21 cellular contexts compared by ENCODE assay signal in the genomic region with DNA sequence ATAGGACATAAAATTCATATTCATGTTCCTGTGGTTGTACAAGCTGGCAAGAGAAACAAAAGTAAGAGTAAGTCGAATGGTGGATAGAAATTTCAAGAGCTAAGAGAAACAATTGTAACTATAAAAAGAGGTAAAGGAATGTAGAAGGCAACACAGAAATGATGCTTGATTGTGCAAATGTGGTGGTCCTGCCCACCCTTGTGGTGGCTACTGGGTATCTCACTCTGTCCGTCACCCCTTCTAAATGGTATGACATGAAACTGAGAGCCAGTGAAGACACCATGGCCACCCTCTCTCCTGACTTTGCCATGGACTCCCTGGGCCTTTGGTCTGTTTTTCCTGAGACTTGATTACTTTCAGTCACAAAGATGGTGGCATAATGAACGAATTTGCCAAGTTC.
DNase-seq lines count a peak whose midpoint lies in the region; ATAC-seq, FAIRE-seq and TF ChIP-seq lines count a peak whose summit lies in the region.
"Had no signal": no experiment of that assay in that cellular context is flagged by ENCODE, and none has a peak within 500 bp of the region (broad histone marks: within the 10 kb centered on the region; RNA-seq: fewer than 3 reads in every experiment).

No MANE protein-coding gene starts in this region.

- no peaks in the 10 kb centered on the region for H3K27me3 ChIP-seq in neural progenitor cell
- H3K27me3 ChIP-seq in gastroesophageal sphincter, result no peaks in the 10 kb centered on the region
- H3K27me3 ChIP-seq: BLaER1 treated with 17β-estradiol and CSF1 and Interleukin-3, amounts not matched to agents 10 nM and 100 nM; suprapubic skin had no signal

- TF ChIP-seq POLR2A in H54 (IDR thresholded peaks at IDR 0.05; ENCODE audit: low read depth, low read length) (no peak), gastroesophageal sphincter (IDR thresholded peaks at IDR 0.05) (no peak)

- H3K4me1 Mint-ChIP-seq in neural progenitor cell, result no peaks in the 10 kb centered on the region

- FAIRE-seq in H54 (lab: Jason Lieb, UNC), result peak; percentile 20
- FAIRE-seq: keratinocyte had no signal

- TF ChIP-seq CTCF in astrocyte of the cerebellum (IDR thresholded peaks at IDR 0.05; ENCODE audit: low read depth, low read length, missing control alignments) (peak; percentile 10), neural progenitor cell (IDR thresholded peaks at IDR 0.05) (peak; percentile 55), gastroesophageal sphincter (IDR thresholded peaks at IDR 0.05) (no peak)

- H3K9ac ChIP-seq in neural progenitor cell, result no peak overlapping the region
- H3K9ac ChIP-seq: BLaER1 treated with 17β-estradiol and CSF1 and Interleukin-3, amounts not matched to agents 10 nM and 100 nM had no signal

- ATAC-seq in GM21367 (IDR thresholded peaks at IDR 0.05; ENCODE audit: unreplicated experiment) (no peak), GM21360 (IDR thresholded peaks at IDR 0.05; ENCODE audit: unreplicated experiment) (no peak), gastroesophageal sphincter (no peak)
- ATAC-seq: HCT116, sciatic nerve had no signal

- H3K9me3 ChIP-seq in neural progenitor cell (ENCODE audit: low read depth), result no peaks in the 10 kb centered on the region
- no peaks in the 10 kb centered on the region for H3K9me3 ChIP-seq in gastroesophageal sphincter
- H3K9me3 ChIP-seq: suprapubic skin had no signal

- H3K4me3 ChIP-seq in astrocyte of the cerebellum (ENCODE audit: low read depth, low read length) (no peak overlapping the region), neural progenitor cell (no peak overlapping the region), gastroesophageal sphincter (no peak overlapping the region)
- H3K4me3 ChIP-seq: BLaER1 treated with 17β-estradiol and CSF1 and Interleukin-3, amounts not matched to agents 10 nM and 100 nM; coronary artery; PC-9; suprapubic skin had no signal

- in situ Hi-C loops in astrocyte of the cerebellum (cut with HindIII; ENCODE audit: low sequenced_read_pairs), result no loop called here

- H3K4me2 ChIP-seq in neural progenitor cell, result no peak overlapping the region
- H3K4me2 ChIP-seq: BLaER1 treated with 17β-estradiol and CSF1 and Interleukin-3, amounts not matched to agents 10 nM and 100 nM; PC-9 had no signal

- DNase-seq in H54 (ENCODE audit: insufficient read length, low spot score), result no peak
- DNase-seq in NCI-H1092 treated with DMSO at 0.1 percent for 48 hours (lab: John Stamatoyannopoulos, UW), result peak; percentile 51
- no peak for DNase-seq in astrocyte of the cerebellum (ENCODE audit: low read depth)
- DNase-seq in neural progenitor cell (ENCODE audit: low spot score), result peak; percentile 57
- DNase-seq: activated CD8-positive, alpha-beta memory T cell treated with anti-CD3 and anti-CD28 coated beads for 24 hours; activated effector memory CD4-positive, alpha-beta T cell treated with anti-CD3 and anti-CD28 coated beads, Interleukin-2, amount 50 U/mL, for 16 hours; anterior cingulate cortex; EL; erythroblast; NCI-H1105; PC-9; stimulated activated CD4-positive, alpha-beta T cell treated with anti-CD3 and anti-CD28 coated beads, Interleukin-2, amount 100 ng/mL, for 24 hours had no signal

- no peak for TF ChIP-seq EP300 in gastroesophageal sphincter (IDR thresholded peaks at IDR 0.05)

- no peak overlapping the region for H3K27ac Mint-ChIP-seq in neural progenitor cell

- H3K36me3 ChIP-seq in neural progenitor cell, result no peaks in the 10 kb centered on the region
- H3K36me3 ChIP-seq in gastroesophageal sphincter, result no peaks in the 10 kb centered on the region
- H3K36me3 ChIP-seq: BLaER1 treated with 17β-estradiol and CSF1 and Interleukin-3, amounts not matched to agents 10 nM and 100 nM; suprapubic skin had no signal

- no peaks in the 10 kb centered on the region for H3K9me3 Mint-ChIP-seq in neural progenitor cell

- no peaks in the 10 kb centered on the region for H3K36me3 Mint-ChIP-seq in neural progenitor cell

- H3F3A ChIP-seq in neural progenitor cell (ENCODE audit: low read depth), result no peaks in the 10 kb centered on the region

- no peak overlapping the region for H3K4me3 Mint-ChIP-seq in neural progenitor cell

- no peaks in the 10 kb centered on the region for H3K79me2 ChIP-seq in neural progenitor cell (ENCODE audit: low read depth)

- H3K4me1 ChIP-seq in neural progenitor cell (no peaks in the 10 kb centered on the region), gastroesophageal sphincter (no peaks in the 10 kb centered on the region)
- H3K4me1 ChIP-seq: suprapubic skin had no signal

- H3K27ac ChIP-seq in neural progenitor cell (no peak overlapping the region), gastroesophageal sphincter (no peak overlapping the region)
- H3K27ac ChIP-seq: BLaER1 treated with 17β-estradiol and CSF1 and Interleukin-3, amounts not matched to agents 10 nM and 100 nM; coronary artery; PC-9; suprapubic skin had no signal

- WGBS in gastroesophageal sphincter (ENCODE audit: low coverage in 1 of 2), 2 donors, result 53 to 77% methylated on average over 2 to 3 of the region's 3 CpGs

- H3K27me3 Mint-ChIP-seq in neural progenitor cell (ENCODE audit: insufficient read depth, low read depth), result no peaks in the 10 kb centered on the region

- H4K20me1 ChIP-seq in neural progenitor cell (ENCODE audit: low read depth), result no peaks in the 10 kb centered on the region
- H4K20me1 ChIP-seq: BLaER1 treated with 17β-estradiol and CSF1 and Interleukin-3, amounts not matched to agents 10 nM and 100 nM had no signal

- H2AFZ ChIP-seq in neural progenitor cell (replicated peaks), result peak overlapping the region; percentile 91

Comparison
In these comparisons a context has a peak if more than half of its experiments do, and no peak if none do; other contexts are left out.
1. DNase-seq: peak in NCI-H1092 treated with DMSO at 0.1 percent for 48 hours (single experiment) and neural progenitor cell (single experiment); none in H54 (single experiment) and astrocyte of the cerebellum (single experiment).
2. CTCF ChIP-seq: peak in astrocyte of the cerebellum (single experiment) and neural progenitor cell (single experiment); none in gastroesophageal sphincter (0 of 4).